Comparison of ENCODE assay signal across 22 cellular contexts in genomic region chr17:48751733-48752398, GRCh38. TPM values are rescaled to one million over a fixed set of nuclear protein-coding genes. Genes with fewer than 3 reads are reported as not detected.
"Had no signal": no experiment of that assay in that cellular context is flagged by ENCODE, and none has a peak within 500 bp of the region (broad histone marks: within the 10 kb centered on the region; RNA-seq: fewer than 3 reads in every experiment).

No MANE protein-coding gene starts in this region.

- H3K9me3 ChIP-seq: esophagus squamous epithelium, thyroid gland, uterus had no signal

- H3K4me1 ChIP-seq: thyroid gland had no signal

- DNase-seq: activated CD4-positive, alpha-beta T cell treated with anti-CD3 and anti-CD28 coated beads, Interleukin-2, amount 10 ng/mL, durations not matched to agents 7 days and 5 days; activated CD8-positive, alpha-beta memory T cell treated with anti-CD3 and anti-CD28 coated beads, Interleukin-2, amount 50 U/mL, for 48 hours; activated naive CD4-positive, alpha-beta T cell; activated naive CD8-positive, alpha-beta T cell treated with anti-CD3 and anti-CD28 coated beads, Interleukin-2, amount 10 ng/mL, durations not matched to agents 7 days and 5 days; activated T-cell treated with anti-CD3 and anti-CD28 coated beads, Interleukin-2, amount 50 U/mL, for 72 hours; central memory CD4-positive, alpha-beta T cell; esophagus squamous epithelium; hippocampal formation; kidney glomerular epithelial cell; left ventricle myocardium superior; stimulated activated CD4-positive, alpha-beta T cell treated with anti-CD3 and anti-CD28 coated beads, Interleukin-12 subunit alpha, Interleukin-12 subunit beta, amount 100 ng/mL, for 4 hours; stimulated activated CD4-positive, alpha-beta T cell treated with anti-CD3 and anti-CD28 coated beads, Interleukin-2, amount 100 ng/mL, for 24 hours; thyroid gland; uterus had no signal

- ATAC-seq: activated T-cell treated with anti-CD3 and anti-CD28 coated beads, Interleukin-2, amount 50 U/mL, for 72 hours; left ventricle myocardium superior; stimulated activated effector memory CD8-positive, alpha-beta T cell treated with anti-CD3 and anti-CD28 coated beads, Interleukin-12 subunit alpha, Interleukin-12 subunit beta, amount 100 ng/mL, for 72 hours had no signal

- H3K27ac ChIP-seq: coronary artery, esophagus squamous epithelium, thyroid gland, uterus had no signal

- H3K36me3 ChIP-seq: esophagus squamous epithelium, thyroid gland, uterus had no signal

- H3K4me3 ChIP-seq: coronary artery, esophagus squamous epithelium, thyroid gland, uterus had no signal

RNA-seq across cellular contexts. Expression of gene HOXB13, which starts 23.3 kb away (rescaled TPM):
- total RNA-seq: activated CD4-positive, alpha-beta T cell treated with anti-CD3 and anti-CD28 coated beads, Interleukin-2, amount 10 ng/mL, durations not matched to agents 7 days and 5 days; activated naive CD8-positive, alpha-beta T cell treated with anti-CD3 and anti-CD28 coated beads, Interleukin-2, amount 10 ng/mL, durations not matched to agents 7 days and 5 days; activated T-cell treated with anti-CD3 and anti-CD28 coated beads, Interleukin-2, amount 50 U/mL, for 72 hours; esophagus squamous epithelium; glomerular endothelial cell; left ventricle myocardium superior; mesenteric fat pad; omental fat pad; pulmonary artery endothelial cell; uterus had no signal
- polyA plus RNA-seq: neural cell had no signal

RNA-seq across cellular contexts. Expression of gene PRAC2, which starts 28.9 kb away (rescaled TPM):
- total RNA-seq: activated CD4-positive, alpha-beta T cell treated with anti-CD3 and anti-CD28 coated beads, Interleukin-2, amount 10 ng/mL, durations not matched to agents 7 days and 5 days; activated naive CD8-positive, alpha-beta T cell treated with anti-CD3 and anti-CD28 coated beads, Interleukin-2, amount 10 ng/mL, durations not matched to agents 7 days and 5 days; activated T-cell treated with anti-CD3 and anti-CD28 coated beads, Interleukin-2, amount 50 U/mL, for 72 hours; esophagus squamous epithelium; fibroblast of villous mesenchyme; glomerular endothelial cell; left ventricle myocardium superior; mesenteric fat pad; omental fat pad; pulmonary artery endothelial cell; thyroid gland; uterus had no signal
- polyA plus RNA-seq: neural cell had no signal

RNA-seq across cellular contexts. Expression of gene PRAC1, which starts 29.5 kb away (rescaled TPM):
- total RNA-seq: activated CD4-positive, alpha-beta T cell treated with anti-CD3 and anti-CD28 coated beads, Interleukin-2, amount 10 ng/mL, durations not matched to agents 7 days and 5 days; activated naive CD8-positive, alpha-beta T cell treated with anti-CD3 and anti-CD28 coated beads, Interleukin-2, amount 10 ng/mL, durations not matched to agents 7 days and 5 days; activated T-cell treated with anti-CD3 and anti-CD28 coated beads, Interleukin-2, amount 50 U/mL, for 72 hours; esophagus squamous epithelium; fibroblast of villous mesenchyme; glomerular endothelial cell; left ventricle myocardium superior; mesenteric fat pad; omental fat pad; pulmonary artery endothelial cell; thyroid gland; uterus had no signal
- polyA plus RNA-seq: neural cell had no signal
